Comparison of ENCODE assay signal across 15 cellular contexts in genomic region chr11:82195251-82195650, GRCh38.
"Had no signal": no experiment of that assay in that cellular context is flagged by ENCODE, and none has a peak within 500 bp of the region (broad histone marks: within the 10 kb centered on the region; RNA-seq: fewer than 3 reads in every experiment).

No MANE protein-coding gene starts in this region.

- FAIRE-seq: colon, frontal cortex, keratinocyte, pancreas, small intestine had no signal

- H2AFZ ChIP-seq: neural progenitor cell had no signal

- H3K9me3 ChIP-seq: esophagus squamous epithelium, heart right ventricle, pancreas, thyroid gland, vagina had no signal

- ATAC-seq: heart right ventricle; pancreas; stimulated activated effector memory CD8-positive, alpha-beta T cell treated with anti-CD3 and anti-CD28 coated beads, Interleukin-12 subunit alpha, Interleukin-12 subunit beta, amount 100 ng/mL, for 72 hours had no signal

- H3K36me3 Mint-ChIP-seq: neural progenitor cell; stimulated activated effector memory CD8-positive, alpha-beta T cell treated with anti-CD3 and anti-CD28 coated beads, Interleukin-12 subunit alpha, Interleukin-12 subunit beta, amount 100 ng/mL, for 72 hours had no signal

- H3K9me3 Mint-ChIP-seq: activated T-helper 1 cell treated with anti-CD3 and anti-CD28 coated beads, Interleukin-12 subunit alpha, Interleukin-12 subunit beta, Interleukin-2, Interleukin-4 antibody, amounts not matched to agents 30 ng/mL and 10 ng/mL and 1 ng/mL, durations not matched to agents 14 hours and 24 hours and 36 hours; neural progenitor cell; stimulated activated effector memory CD8-positive, alpha-beta T cell treated with anti-CD3 and anti-CD28 coated beads, Interleukin-12 subunit alpha, Interleukin-12 subunit beta, amount 100 ng/mL, for 72 hours had no signal

- H3K4me1 Mint-ChIP-seq: neural progenitor cell; stimulated activated effector memory CD8-positive, alpha-beta T cell treated with anti-CD3 and anti-CD28 coated beads, Interleukin-12 subunit alpha, Interleukin-12 subunit beta, amount 100 ng/mL, for 72 hours had no signal

- H3K9ac ChIP-seq: neural progenitor cell had no signal

- H3K4me2 ChIP-seq: neural progenitor cell had no signal

- H3K27ac ChIP-seq: cardiac muscle cell, esophagus squamous epithelium, heart right ventricle, neural progenitor cell, pancreas, thyroid gland, vagina had no signal

- H3K4me3 ChIP-seq: cardiac muscle cell, esophagus squamous epithelium, heart right ventricle, neural progenitor cell, pancreas, thyroid gland, vagina had no signal

- H3K27me3 ChIP-seq: cardiac muscle cell, esophagus squamous epithelium, heart right ventricle, neural progenitor cell, thyroid gland, vagina had no signal

- H3K36me3 ChIP-seq: cardiac muscle cell, esophagus squamous epithelium, heart right ventricle, neural progenitor cell, pancreas, thyroid gland, vagina had no signal

- H3K4me3 Mint-ChIP-seq: activated T-helper 1 cell treated with anti-CD3 and anti-CD28 coated beads, Interleukin-12 subunit alpha, Interleukin-12 subunit beta, Interleukin-2, Interleukin-4 antibody, amounts not matched to agents 30 ng/mL and 10 ng/mL and 1 ng/mL, durations not matched to agents 14 hours and 24 hours and 36 hours; neural progenitor cell; stimulated activated effector memory CD8-positive, alpha-beta T cell treated with anti-CD3 and anti-CD28 coated beads, Interleukin-12 subunit alpha, Interleukin-12 subunit beta, amount 100 ng/mL, for 72 hours had no signal

- DNase-seq: activated CD4-positive, alpha-beta T cell treated with anti-CD3 and anti-CD28 coated beads for 48 hours; activated naive CD4-positive, alpha-beta T cell treated with Interleukin-2 at 50 U/mL for 16 hours; esophagus squamous epithelium; heart right ventricle; pancreas; thyroid gland had no signal

- H3K27ac Mint-ChIP-seq: activated T-helper 1 cell treated with anti-CD3 and anti-CD28 coated beads, Interleukin-12 subunit alpha, Interleukin-12 subunit beta, Interleukin-2, Interleukin-4 antibody, amounts not matched to agents 30 ng/mL and 10 ng/mL and 1 ng/mL, durations not matched to agents 14 hours and 24 hours and 36 hours; neural progenitor cell; stimulated activated effector memory CD8-positive, alpha-beta T cell treated with anti-CD3 and anti-CD28 coated beads, Interleukin-12 subunit alpha, Interleukin-12 subunit beta, amount 100 ng/mL, for 72 hours had no signal

- H3K4me1 ChIP-seq: esophagus squamous epithelium, heart right ventricle, neural progenitor cell, pancreas, thyroid gland, vagina had no signal
